Comparison of ENCODE assay signal across 11 cellular contexts in the genomic region with DNA sequence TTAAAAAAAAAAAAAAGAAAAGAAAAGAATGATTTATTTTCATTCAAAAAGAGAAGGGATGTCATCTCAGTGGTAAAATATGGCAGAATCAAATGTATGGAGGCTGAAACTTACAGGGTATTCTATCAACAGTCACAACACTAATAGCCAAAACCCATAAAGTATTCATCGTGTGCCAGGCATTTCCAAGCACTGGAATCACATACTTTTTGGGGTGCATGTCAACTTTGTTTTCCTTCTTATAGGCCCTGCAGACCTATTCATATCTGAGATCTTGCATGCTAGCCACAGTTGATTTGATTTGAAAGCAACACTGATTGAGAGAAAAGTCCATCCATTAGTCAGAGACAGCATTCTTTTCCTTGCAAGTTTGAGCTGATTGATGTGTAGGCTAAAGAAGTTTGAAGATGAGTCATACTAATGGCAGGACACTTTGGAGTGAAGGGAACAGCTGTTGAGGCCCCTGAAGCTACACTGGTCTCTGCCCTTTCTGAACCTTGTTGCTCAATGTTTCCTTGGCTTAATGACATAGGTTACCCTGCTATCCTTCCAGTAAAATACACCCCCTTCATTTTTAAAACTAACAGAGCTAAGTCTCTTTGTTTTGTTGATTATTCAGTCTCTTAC. TPM values are rescaled to one million over a fixed set of nuclear protein-coding genes. Genes with fewer than 3 reads are reported as not detected.
DNase-seq lines count a peak whose midpoint lies in the region; ATAC-seq and TF ChIP-seq lines count a peak whose summit lies in the region.
"Had no signal": no experiment of that assay in that cellular context is flagged by ENCODE, and none has a peak within 500 bp of the region (broad histone marks: within the 10 kb centered on the region; RNA-seq: fewer than 3 reads in every experiment).

No MANE protein-coding gene starts in this region.

- H3K27me3 ChIP-seq in GM23248 (replicated peaks; ENCODE audit: insufficient read depth): no peaks in the 10 kb centered on the region

- intact Hi-C loops in sciatic nerve (cut with DNase I): no loop called here

- in situ Hi-C loops in GM23248 (cut with MboI): no loop called here

- DNase-seq in GM23248 (peak; percentile 54), fibroblast of the conjunctiva (ENCODE audit: low read depth) (peak; percentile 83), sciatic nerve (ENCODE audit: low spot score) (no peak), HuH-7 (ENCODE audit: low spot score) (no peak), OCI-M2 (lab: John Stamatoyannopoulos, UW; ENCODE audit: unreplicated experiment) (no peak)
- DNase-seq: activated CD8-positive, alpha-beta T cell treated with anti-CD3 and anti-CD28 coated beads, Interleukin-2, amount 10 ng/mL, durations not matched to agents 7 days and 5 days; DMS79; glutamatergic neuron had no signal

- no peak overlapping the region for H3K4me3 ChIP-seq in GM23248

- no peaks in the 10 kb centered on the region for H3K9me2 ChIP-seq in GM23248 (ENCODE audit: insufficient read depth)

- H3K4me1 ChIP-seq in GM23248 (ENCODE audit: insufficient read depth): peaks cover 18% of the 10 kb centered on the region

- peaks cover 18% of the 10 kb centered on the region for H3F3A ChIP-seq in GM23248 (ENCODE audit: insufficient read depth)

- H3K79me2 ChIP-seq in GM23248 (ENCODE audit: insufficient read depth): no peaks in the 10 kb centered on the region

- H3K9ac ChIP-seq in GM23248: no peak overlapping the region

- peak overlapping the region; percentile 7 for H3K4me2 ChIP-seq in GM23248 (ENCODE audit: unreplicated experiment)

- H3K36me3 ChIP-seq in GM23248 (ENCODE audit: low read depth): no peaks in the 10 kb centered on the region

- no peak overlapping the region for H2AFZ ChIP-seq in GM23248

- H3K9me3 ChIP-seq in GM23248 (ENCODE audit: low read depth): no peaks in the 10 kb centered on the region

- WGBS in GM23248 (ENCODE audit: low coverage in 1 of 2, low lambda C conversion rate in 2 of 2, missing lambda C conversion rate in 2 of 2), 2 experiments: 33 to 47% methylated on average over 1 of the region's 1 CpG

- ATAC-seq in SK-N-SH treated with all-trans-retinoic acid at 6 μM for 48 hours (peak; percentile 88), sciatic nerve (peak; percentile 62), GM19023 (IDR thresholded peaks at IDR 0.05; ENCODE audit: unreplicated experiment) (no peak), GM21529 (IDR thresholded peaks at IDR 0.05; ENCODE audit: unreplicated experiment) (no peak)
- ATAC-seq: activated CD8-positive, alpha-beta T cell treated with anti-CD3 and anti-CD28 coated beads, Interleukin-2, amount 10 ng/mL, durations not matched to agents 7 days and 5 days had no signal

- H4K20me1 ChIP-seq in GM23248 (ENCODE audit: insufficient read depth): no peaks in the 10 kb centered on the region

- peak overlapping the region; percentile 3; the same call in 1 of the 2 replicates for H3K27ac ChIP-seq in GM23248

TF ChIP-seq in SK-N-SH treated with all-trans-retinoic acid at 6 μM for 48 hours, 23 proteins besides CTCF, POLR2A, EP300 and RAD21:
- TF ChIP-seq, protein P1, sequence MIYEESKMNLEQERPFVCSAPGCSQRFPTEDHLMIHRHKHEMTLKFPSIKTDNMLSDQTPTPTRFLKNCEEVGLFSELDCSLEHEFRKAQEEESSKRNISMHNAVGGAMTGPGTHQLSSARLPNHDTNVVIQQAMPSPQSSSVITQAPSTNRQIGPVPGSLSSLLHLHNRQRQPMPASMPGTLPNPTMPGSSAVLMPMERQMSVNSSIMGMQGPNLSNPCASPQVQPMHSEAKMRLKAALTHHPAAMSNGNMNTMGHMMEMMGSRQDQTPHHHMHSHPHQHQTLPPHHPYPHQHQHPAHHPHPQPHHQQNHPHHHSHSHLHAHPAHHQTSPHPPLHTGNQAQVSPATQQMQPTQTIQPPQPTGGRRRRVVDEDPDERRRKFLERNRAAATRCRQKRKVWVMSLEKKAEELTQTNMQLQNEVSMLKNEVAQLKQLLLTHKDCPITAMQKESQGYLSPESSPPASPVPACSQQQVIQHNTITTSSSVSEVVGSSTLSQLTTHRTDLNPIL (CRISPR knock-in tag; IDR thresholded peaks at IDR 0.05; ENCODE audit: low read depth): peak; percentile 77
- TF ChIP-seq, protein P2, sequence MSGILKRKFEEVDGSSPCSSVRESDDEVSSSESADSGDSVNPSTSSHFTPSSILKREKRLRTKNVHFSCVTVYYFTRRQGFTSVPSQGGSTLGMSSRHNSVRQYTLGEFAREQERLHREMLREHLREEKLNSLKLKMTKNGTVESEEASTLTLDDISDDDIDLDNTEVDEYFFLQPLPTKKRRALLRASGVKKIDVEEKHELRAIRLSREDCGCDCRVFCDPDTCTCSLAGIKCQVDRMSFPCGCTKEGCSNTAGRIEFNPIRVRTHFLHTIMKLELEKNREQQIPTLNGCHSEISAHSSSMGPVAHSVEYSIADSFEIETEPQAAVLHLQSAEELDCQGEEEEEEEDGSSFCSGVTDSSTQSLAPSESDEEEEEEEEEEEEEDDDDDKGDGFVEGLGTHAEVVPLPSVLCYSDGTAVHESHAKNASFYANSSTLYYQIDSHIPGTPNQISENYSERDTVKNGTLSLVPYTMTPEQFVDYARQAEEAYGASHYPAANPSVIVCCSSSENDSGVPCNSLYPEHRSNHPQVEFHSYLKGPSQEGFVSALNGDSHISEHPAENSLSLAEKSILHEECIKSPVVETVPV (CRISPR knock-in tag; IDR thresholded peaks at IDR 0.05): 0 out of 2 replicates have a peak, but pooled peaks have one; percentile 34
- TF ChIP-seq, protein P3, sequence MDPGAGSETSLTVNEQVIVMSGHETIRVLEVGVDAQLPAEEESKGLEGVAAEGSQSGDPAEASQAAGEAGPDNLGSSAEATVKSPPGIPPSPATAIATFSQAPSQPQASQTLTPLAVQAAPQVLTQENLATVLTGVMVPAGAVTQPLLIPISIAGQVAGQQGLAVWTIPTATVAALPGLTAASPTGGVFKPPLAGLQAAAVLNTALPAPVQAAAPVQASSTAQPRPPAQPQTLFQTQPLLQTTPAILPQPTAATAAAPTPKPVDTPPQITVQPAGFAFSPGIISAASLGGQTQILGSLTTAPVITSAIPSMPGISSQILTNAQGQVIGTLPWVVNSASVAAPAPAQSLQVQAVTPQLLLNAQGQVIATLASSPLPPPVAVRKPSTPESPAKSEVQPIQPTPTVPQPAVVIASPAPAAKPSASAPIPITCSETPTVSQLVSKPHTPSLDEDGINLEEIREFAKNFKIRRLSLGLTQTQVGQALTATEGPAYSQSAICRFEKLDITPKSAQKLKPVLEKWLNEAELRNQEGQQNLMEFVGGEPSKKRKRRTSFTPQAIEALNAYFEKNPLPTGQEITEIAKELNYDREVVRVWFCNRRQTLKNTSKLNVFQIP (CRISPR knock-in tag; IDR thresholded peaks at IDR 0.05; ENCODE audit: borderline replicate concordance, low read depth): no peak
- TF ChIP-seq ISL1 (CRISPR knock-in tag; IDR thresholded peaks at IDR 0.05): peak; percentile 99
- no peak for TF ChIP-seq ZNF8 (CRISPR knock-in tag; IDR thresholded peaks at IDR 0.05)
- TF ChIP-seq, protein P4, sequence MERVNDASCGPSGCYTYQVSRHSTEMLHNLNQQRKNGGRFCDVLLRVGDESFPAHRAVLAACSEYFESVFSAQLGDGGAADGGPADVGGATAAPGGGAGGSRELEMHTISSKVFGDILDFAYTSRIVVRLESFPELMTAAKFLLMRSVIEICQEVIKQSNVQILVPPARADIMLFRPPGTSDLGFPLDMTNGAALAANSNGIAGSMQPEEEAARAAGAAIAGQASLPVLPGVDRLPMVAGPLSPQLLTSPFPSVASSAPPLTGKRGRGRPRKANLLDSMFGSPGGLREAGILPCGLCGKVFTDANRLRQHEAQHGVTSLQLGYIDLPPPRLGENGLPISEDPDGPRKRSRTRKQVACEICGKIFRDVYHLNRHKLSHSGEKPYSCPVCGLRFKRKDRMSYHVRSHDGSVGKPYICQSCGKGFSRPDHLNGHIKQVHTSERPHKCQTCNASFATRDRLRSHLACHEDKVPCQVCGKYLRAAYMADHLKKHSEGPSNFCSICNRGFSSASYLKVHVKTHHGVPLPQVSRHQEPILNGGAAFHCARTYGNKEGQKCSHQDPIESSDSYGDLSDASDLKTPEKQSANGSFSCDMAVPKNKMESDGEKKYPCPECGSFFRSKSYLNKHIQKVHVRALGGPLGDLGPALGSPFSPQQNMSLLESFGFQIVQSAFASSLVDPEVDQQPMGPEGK (CRISPR knock-in tag; IDR thresholded peaks at IDR 0.05; ENCODE audit: borderline replicate concordance): 0 out of 2 replicates have a peak, but pooled peaks have one; percentile 19

RNA-seq across cellular contexts. Expression of a gene that starts 22.0 kb away (rescaled TPM):
- total RNA-seq in GM23248 (2014; rRNA removed; shearing (Covaris generic)): 3.9 and 9.6 TPM in 2 replicates
- 4.1 and 4.6 TPM in 2 replicates for polyA plus RNA-seq in GM23248 (2016; fragmentation: Nextera tagmentation; extraction: Ambion mirVana)
- total RNA-seq in sciatic nerve: 5.6 TPM

RNA-seq across cellular contexts. Expression of a gene that starts 22.1 kb away (rescaled TPM):
- 21.3 and 25.0 TPM in 2 replicates for total RNA-seq in GM23248 (2014; rRNA removed; shearing (Covaris generic))
- polyA plus RNA-seq in GM23248 (2016; fragmentation: Nextera tagmentation; extraction: Ambion mirVana): 23.0 and 26.0 TPM in 2 replicates
- 32.7 TPM for total RNA-seq in sciatic nerve

Comparison
In these comparisons a context has a peak if more than half of its experiments do, and no peak if none do; other contexts are left out.
1. DNase-seq: peak in GM23248 (single experiment) and fibroblast of the conjunctiva (single experiment); none in sciatic nerve (single experiment), HuH-7 (single experiment) and OCI-M2 (single experiment).
2. ATAC-seq: peak in SK-N-SH treated with all-trans-retinoic acid at 6 μM for 48 hours (single experiment) and sciatic nerve (single experiment); none in GM19023 (single experiment) and GM21529 (single experiment).